3 cellular contexts compared by ENCODE assay signal in the genomic region with DNA sequence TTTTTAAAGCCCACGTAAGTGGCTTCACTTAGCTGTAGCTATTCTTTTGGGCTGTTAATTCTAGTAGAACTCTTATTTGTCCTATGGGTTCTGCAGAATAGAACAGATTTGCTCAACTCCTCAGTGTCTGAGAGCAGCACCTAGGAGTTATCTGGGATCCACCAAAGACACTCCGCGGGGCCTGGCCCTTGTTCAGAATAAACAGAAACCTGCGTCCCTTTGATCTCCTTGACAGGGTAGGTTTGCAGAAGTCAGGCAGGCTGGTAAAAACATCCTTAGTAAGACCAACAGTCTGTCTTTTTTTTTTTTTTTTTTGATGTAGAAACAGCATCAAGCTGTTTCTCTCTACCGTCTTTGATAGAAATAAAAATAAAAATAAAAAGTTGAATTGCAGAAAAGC. TPM values are rescaled to one million over a fixed set of nuclear protein-coding genes. Genes with fewer than 3 reads are reported as not detected.
"Had no signal": no experiment of that assay in that cellular context is flagged by ENCODE, and none has a peak within 500 bp of the region (broad histone marks: within the 10 kb centered on the region; RNA-seq: fewer than 3 reads in every experiment).

No MANE protein-coding gene starts in this region.

RNA-seq across cellular contexts. Expression of a gene that starts 31.9 kb away (rescaled TPM):
- total RNA-seq: epithelial cell of proximal tubule, esophagus mucosa had no signal

RNA-seq across cellular contexts. Expression of a gene that starts 52.7 kb away (rescaled TPM):
- total RNA-seq: epithelial cell of proximal tubule had no signal
- polyA plus RNA-seq: foreskin keratinocyte had no signal
